In genomic region chr3:127443581-127444375, GRCh38 we compare ENCODE assay signal across 21 cellular contexts.
A peak's percentile ranks its signal among the peaks of the same experiment; 100 is the strongest.
DNase-seq lines count a peak whose midpoint lies in the region; ATAC-seq and TF ChIP-seq lines count a peak whose summit lies in the region.
"Had no signal": no experiment of that assay in that cellular context is flagged by ENCODE, and none has a peak within 500 bp of the region (broad histone marks: within the 10 kb centered on the region; RNA-seq: fewer than 3 reads in every experiment).

No MANE protein-coding gene starts in this region.

- no peaks in the 10 kb centered on the region for H3K4me1 Mint-ChIP-seq in natural killer cell treated with Interleukin-12 subunit alpha and Interleukin-12 subunit beta and Interleukin-15 and Interleukin-18, amount 100 ng/mL, for 72 hours (ENCODE audit: low read depth in 2 of 2)
- no peaks in the 10 kb centered on the region for H3K4me1 Mint-ChIP-seq in natural killer cell
- H3K4me1 Mint-ChIP-seq in endodermal cell, result no peaks in the 10 kb centered on the region
- H3K4me1 Mint-ChIP-seq: activated naive CD8-positive, alpha-beta T cell treated with anti-CD3 and anti-CD28 coated beads, Interleukin-2, amount 50 U/mL, for 24 hours had no signal

- no peak for ATAC-seq in natural killer cell treated with Interleukin-12 subunit alpha and Interleukin-12 subunit beta and Interleukin-15 and Interleukin-18, amount 100 ng/mL, for 72 hours
- ATAC-seq in natural killer cell, result no peak
- ATAC-seq in HG03108 (IDR thresholded peaks at IDR 0.05; ENCODE audit: unreplicated experiment), result no peak
- ATAC-seq in GM19035 (IDR thresholded peaks at IDR 0.05; ENCODE audit: unreplicated experiment), result no peak
- ATAC-seq: activated naive CD8-positive, alpha-beta T cell treated with anti-CD3 and anti-CD28 coated beads, Interleukin-2, amount 50 U/mL, for 24 hours had no signal

- 92 to 98% methylated on average over 8 to 15 of the region's 15 CpGs for WGBS in endodermal cell (ENCODE audit: insufficient coverage in 1 of 2, insufficient read length in 1 of 2), 2 experiments

- no peaks in the 10 kb centered on the region for H3K9me3 Mint-ChIP-seq in natural killer cell treated with Interleukin-12 subunit alpha and Interleukin-12 subunit beta and Interleukin-15 and Interleukin-18, amount 100 ng/mL, for 72 hours
- H3K9me3 Mint-ChIP-seq in natural killer cell, result no peaks in the 10 kb centered on the region
- H3K9me3 Mint-ChIP-seq in endodermal cell, result no peaks in the 10 kb centered on the region
- H3K9me3 Mint-ChIP-seq: activated naive CD8-positive, alpha-beta T cell treated with anti-CD3 and anti-CD28 coated beads, Interleukin-2, amount 50 U/mL, for 24 hours had no signal

- peaks cover 3 to 5% of the 10 kb centered on the region in 2 donors for H3K27me3 Mint-ChIP-seq in natural killer cell treated with Interleukin-12 subunit alpha and Interleukin-12 subunit beta and Interleukin-15 and Interleukin-18, amount 100 ng/mL, for 72 hours
- peaks cover 3 to 22% of the 10 kb centered on the region in 2 donors for H3K27me3 Mint-ChIP-seq in natural killer cell (ENCODE audit: low read depth in 2 of 2)
- H3K27me3 Mint-ChIP-seq in endodermal cell (ENCODE audit: insufficient read depth), result peaks cover 6% of the 10 kb centered on the region

- no peaks in the 10 kb centered on the region for H3K36me3 Mint-ChIP-seq in natural killer cell treated with Interleukin-12 subunit alpha and Interleukin-12 subunit beta and Interleukin-15 and Interleukin-18, amount 100 ng/mL, for 72 hours
- H3K36me3 Mint-ChIP-seq in natural killer cell, result no peaks in the 10 kb centered on the region
- H3K36me3 Mint-ChIP-seq in endodermal cell (ENCODE audit: low read depth), result no peaks in the 10 kb centered on the region

- peak; percentile 8 for DNase-seq in natural killer cell treated with Interleukin-12 subunit alpha and Interleukin-12 subunit beta and Interleukin-15 and Interleukin-18, amount 100 ng/mL, for 72 hours (ENCODE audit: low spot score)
- DNase-seq in natural killer cell (no peak), endodermal cell (peak; percentile 28), posterior cingulate gyrus (peak in 6 of 10 donors; percentile 1 to 63 (median 6)), NCI-H2107 (lab: John Stamatoyannopoulos, UW) (no peak)
- DNase-seq: activated naive CD8-positive, alpha-beta T cell treated with anti-CD3 and anti-CD28 coated beads, Interleukin-2, amount 50 U/mL, for 24 hours; Calu3; H7; KBM-7; MG63; NCI-H1417; NCI-H69; SK-N-SH; stimulated activated CD4-positive, alpha-beta T cell treated with anti-CD3 and anti-CD28 coated beads, Interleukin-2, amount 100 ng/mL, for 24 hours; uterus had no signal

- TF ChIP-seq CTCF in natural killer cell (IDR thresholded peaks at IDR 0.05) (no peak), endodermal cell (conservative IDR thresholded peaks at IDR 0.05) (no peak)

- intact Hi-C loops in natural killer cell (cut with micrococcal nuclease), result no loop called here
- intact Hi-C loops in posterior cingulate gyrus (cut with DNase I), result no loop called here

- no peak overlapping the region for H3K27ac ChIP-seq in endodermal cell (ENCODE audit: low read depth, low read length)
- H3K27ac ChIP-seq: BLaER1 treated with 17β-estradiol and CSF1 and Interleukin-3, amounts not matched to agents 10 nM and 100 nM; prostate gland; RWPE1; skin epidermis; uterus had no signal

- H3K36me3 ChIP-seq in endodermal cell (ENCODE audit: control insufficient read depth, insufficient read depth, low read length), result no peaks in the 10 kb centered on the region
- H3K36me3 ChIP-seq: BLaER1 treated with 17β-estradiol and CSF1 and Interleukin-3, amounts not matched to agents 10 nM and 100 nM; MG63; prostate gland; uterus had no signal

- no peaks in the 10 kb centered on the region for H3K9me3 ChIP-seq in endodermal cell (ENCODE audit: control insufficient read depth, low read length)
- H3K9me3 ChIP-seq: BLaER1 treated with 17β-estradiol and CSF1 and Interleukin-3, amounts not matched to agents 10 nM and 100 nM; MG63; prostate gland; SK-N-SH; uterus had no signal

- no peak overlapping the region for H3K27ac Mint-ChIP-seq in natural killer cell treated with Interleukin-12 subunit alpha and Interleukin-12 subunit beta and Interleukin-15 and Interleukin-18, amount 100 ng/mL, for 72 hours
- H3K27ac Mint-ChIP-seq in natural killer cell, result no peak overlapping the region
- H3K27ac Mint-ChIP-seq in endodermal cell, result no peak overlapping the region
- H3K27ac Mint-ChIP-seq: activated naive CD8-positive, alpha-beta T cell treated with anti-CD3 and anti-CD28 coated beads, Interleukin-2, amount 50 U/mL, for 24 hours had no signal

- H3K4me3 ChIP-seq in endodermal cell (ENCODE audit: low read length), result no peak overlapping the region
- H3K4me3 ChIP-seq: BLaER1 treated with 17β-estradiol and CSF1 and Interleukin-3, amounts not matched to agents 10 nM and 100 nM; MG63; prostate gland; skin epidermis; uterus had no signal

- no peak overlapping the region for H3K4me3 Mint-ChIP-seq in natural killer cell treated with Interleukin-12 subunit alpha and Interleukin-12 subunit beta and Interleukin-15 and Interleukin-18, amount 100 ng/mL, for 72 hours
- no peak overlapping the region for H3K4me3 Mint-ChIP-seq in natural killer cell
- H3K4me3 Mint-ChIP-seq in endodermal cell, result no peak overlapping the region
- H3K4me3 Mint-ChIP-seq: activated naive CD8-positive, alpha-beta T cell treated with anti-CD3 and anti-CD28 coated beads, Interleukin-2, amount 50 U/mL, for 24 hours had no signal

- no peak overlapping the region for H3K9ac ChIP-seq in endodermal cell (ENCODE audit: extremely low read depth, low read length, poor library complexity, severe bottlenecking)
- H3K9ac ChIP-seq: BLaER1 treated with 17β-estradiol and CSF1 and Interleukin-3, amounts not matched to agents 10 nM and 100 nM; SK-N-SH had no signal

- no peaks in the 10 kb centered on the region for H3K27me3 ChIP-seq in endodermal cell (ENCODE audit: control insufficient read depth, insufficient read depth, low read length, poor library complexity, severe bottlenecking)
- H3K27me3 ChIP-seq: BLaER1 treated with 17β-estradiol and CSF1 and Interleukin-3, amounts not matched to agents 10 nM and 100 nM; MG63; uterus had no signal

- H3K4me1 ChIP-seq in endodermal cell (ENCODE audit: control insufficient read depth, insufficient read depth, low read length), result no peaks in the 10 kb centered on the region
- H3K4me1 ChIP-seq: BLaER1 treated with 17β-estradiol and CSF1 and Interleukin-3, amounts not matched to agents 10 nM and 100 nM; prostate gland; uterus had no signal

Comparison
In these comparisons a context has a peak if more than half of its experiments do, and no peak if none do; other contexts are left out.
1. DNase-seq: peak in natural killer cell treated with Interleukin-12 subunit alpha and Interleukin-12 subunit beta and Interleukin-15 and Interleukin-18, amount 100 ng/mL, for 72 hours (single experiment), endodermal cell (single experiment) and posterior cingulate gyrus (6 of 10); none in natural killer cell (single experiment) and NCI-H2107 (single experiment).